26 cellular contexts compared by ENCODE assay signal in the genomic region with DNA sequence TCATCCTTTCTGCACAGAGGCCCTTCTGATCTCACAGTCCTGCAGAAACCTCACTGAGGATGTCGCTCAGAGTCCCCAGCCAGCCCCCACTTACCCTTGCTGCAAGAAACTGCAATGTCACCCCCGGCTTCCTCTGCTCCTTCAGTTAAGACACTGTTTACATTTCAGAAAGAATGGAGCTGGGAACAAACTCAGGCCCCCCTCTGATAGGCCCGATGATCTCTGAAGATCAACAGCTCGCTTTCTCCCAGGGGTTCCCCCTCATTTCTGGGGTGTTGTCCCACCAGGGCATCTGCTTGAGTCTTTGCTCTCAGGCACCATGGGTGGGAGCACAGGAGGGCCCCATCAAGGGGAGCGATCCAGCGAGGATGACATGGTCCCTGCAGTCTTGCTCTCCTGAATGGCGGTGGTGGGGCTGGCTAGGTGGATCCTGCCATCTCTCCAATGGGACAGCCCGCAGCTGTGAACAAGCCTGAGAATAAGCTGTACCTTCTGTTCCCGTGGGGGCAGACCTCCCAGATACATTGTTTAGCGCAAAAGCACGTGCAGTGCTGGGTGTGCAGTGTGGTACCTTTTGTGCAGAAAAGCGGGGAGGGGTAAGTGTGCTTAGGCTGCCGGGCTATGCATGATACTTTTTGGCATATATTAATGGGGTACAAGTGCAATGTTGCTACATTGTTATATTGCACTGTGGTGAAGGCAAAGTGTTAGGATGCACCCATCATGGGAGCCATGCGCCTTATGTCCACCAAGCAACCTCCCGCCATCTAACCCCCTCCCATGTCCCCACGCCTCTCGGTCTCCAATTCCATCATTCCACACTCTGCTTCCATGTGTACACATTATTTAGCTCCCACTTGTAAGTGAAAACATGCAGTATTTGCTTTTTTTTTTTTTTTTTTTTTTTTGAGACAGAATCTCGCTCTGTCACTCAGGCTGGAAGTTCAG. TPM values are rescaled to one million over a fixed set of nuclear protein-coding genes. Genes with fewer than 3 reads are reported as not detected.
DNase-seq lines count a peak whose midpoint lies in the region; ATAC-seq, FAIRE-seq and TF ChIP-seq lines count a peak whose summit lies in the region.
"Had no signal": no experiment of that assay in that cellular context is flagged by ENCODE, and none has a peak within 500 bp of the region (broad histone marks: within the 10 kb centered on the region; RNA-seq: fewer than 3 reads in every experiment).

No MANE protein-coding gene starts in this region.

- peak overlapping the region in 4 of 7 donors; percentile 30 to 75 (median 56) for H3K27ac Mint-ChIP-seq in CD14-positive monocyte
- H3K27ac Mint-ChIP-seq in astrocyte (ENCODE audit: unreplicated experiment) = no peak overlapping the region
- H3K27ac Mint-ChIP-seq in nephron = peak overlapping the region; percentile 55 to 70 (median 69)
- H3K27ac Mint-ChIP-seq: activated naive CD8-positive, alpha-beta T cell; activated T-helper 1 cell treated with anti-CD3 and anti-CD28 coated beads, Interleukin-12 subunit alpha, Interleukin-12 subunit beta, Interleukin-2, Interleukin-4 antibody, amounts not matched to agents 30 ng/mL and 10 ng/mL and 1 ng/mL, durations not matched to agents 14 hours and 24 hours and 36 hours; CD8-positive, alpha-beta T cell; T-cell had no signal

- peak; percentile 56 for ATAC-seq in IMR-90 (ENCODE audit: low read depth)
- no peak for ATAC-seq in GM21390 (IDR thresholded peaks at IDR 0.05; ENCODE audit: unreplicated experiment)
- ATAC-seq in HG03280 (IDR thresholded peaks at IDR 0.05; ENCODE audit: unreplicated experiment) = no peak
- ATAC-seq: CD8-positive, alpha-beta T cell; esophagus mucosa had no signal

- TF ChIP-seq POLR2A in IMR-90 (IDR thresholded peaks at IDR 0.05; ENCODE audit: low read depth, low read length) = no peak

- H3K36me3 ChIP-seq in IMR-90 (ENCODE audit: control insufficient read depth, insufficient read depth, low read length) (no peaks in the 10 kb centered on the region), astrocyte (ENCODE audit: insufficient read depth, low read length) (no peaks in the 10 kb centered on the region)
- H3K36me3 ChIP-seq: thoracic aorta had no signal

- peak overlapping the region; percentile 62 to 70; a peak in 3 of 4 replicates for H4K8ac ChIP-seq in IMR-90 (ENCODE audit: low read depth in 2 of 2, low read length in 2 of 2)

- peak overlapping the region; percentile 49 for H3K4ac ChIP-seq in IMR-90 (ENCODE audit: low read depth, low read length)

- H3K9me3 ChIP-seq in IMR-90 (ENCODE audit: control insufficient read depth, insufficient read depth, low read length) (peaks cover 7% of the 10 kb centered on the region), astrocyte (ENCODE audit: insufficient read depth, low read depth, low read length) (peaks cover 14% of the 10 kb centered on the region)

- POLR2A ChIA-PET in IMR-90 (lab: Charles Lee; ENCODE audit: unreplicated experiment) = no interaction called here

- dilution Hi-C loops in IMR-90 (cut with HindIII; ENCODE audit: low sequenced_read_pairs, unreplicated experiment) = no loop called here

- no peak overlapping the region for H2BK5ac ChIP-seq in IMR-90 (ENCODE audit: low read depth, low read length, poor library complexity, severe bottlenecking)

- no peaks in the 10 kb centered on the region for H3K79me2 ChIP-seq in astrocyte (ENCODE audit: insufficient read depth, low read length)

- H3K27ac ChIP-seq in IMR-90 (ENCODE audit: insufficient read depth, low read length) = peak overlapping the region; percentile 10; the same call in 1 of the 2 replicates
- no peak overlapping the region for H3K27ac ChIP-seq in astrocyte (ENCODE audit: low read depth, low read length)
- H3K27ac ChIP-seq: thoracic aorta had no signal

- peak overlapping the region; percentile 49; the same call in 1 of the 2 replicates for H3K23ac ChIP-seq in IMR-90 (ENCODE audit: low read depth, low read length)

- no peaks in the 10 kb centered on the region for H3K79me1 ChIP-seq in IMR-90 (ENCODE audit: low read depth in 1 of 2, low read length in 2 of 2)

- H4K5ac ChIP-seq in IMR-90 (ENCODE audit: low read depth, low read length) = peak overlapping the region; percentile 94

- H3K27me3 Mint-ChIP-seq in CD14-positive monocyte (ENCODE audit: low read depth in 3 of 3) (peaks cover 0 to 4% (median 1%) of the 10 kb centered on the region in 3 donors), astrocyte (ENCODE audit: low read depth, unreplicated experiment) (peaks cover 13% of the 10 kb centered on the region), nephron (ENCODE audit: low read depth) (peaks cover 7% of the 10 kb centered on the region)
- H3K27me3 Mint-ChIP-seq: activated naive CD8-positive, alpha-beta T cell; T-cell had no signal

- WGBS in IMR-90 (ENCODE audit: extremely low coverage in 2 of 2, insufficient read length in 1 of 2), 2 experiments = 48% methylated on average over 6 of the region's 18 CpGs; no CpG with 5 or more reads in 1 of the 2 experiments

- TF ChIP-seq CTCF in CD14-positive monocyte (IDR thresholded peaks at IDR 0.05) (no peak), IMR-90 (conservative IDR thresholded peaks at IDR 0.05; ENCODE audit: low read depth, low read length) (no peak), astrocyte (IDR thresholded peaks at IDR 0.05; ENCODE audit: insufficient read depth, low read depth, low read length) (no peak), nephron (IDR thresholded peaks at IDR 0.05; ENCODE audit: unreplicated experiment in 3 of 3) (no peak)

- H3K9ac ChIP-seq in IMR-90 (ENCODE audit: low read depth, low read length) (peak overlapping the region; percentile 15), astrocyte (ENCODE audit: low read length) (no peak overlapping the region)

- H3K4me1 ChIP-seq in IMR-90 (ENCODE audit: control insufficient read depth, insufficient read depth, low read length) (peaks cover 10% of the 10 kb centered on the region; the same call in 1 of the 2 replicates), astrocyte (ENCODE audit: insufficient read depth, low read length) (peaks cover 4% of the 10 kb centered on the region)

- FAIRE-seq in astrocyte (lab: Jason Lieb, UNC) = no peak
- FAIRE-seq: frontal cortex, TTC549 had no signal

- peaks cover 26% of the 10 kb centered on the region for H3K4me1 Mint-ChIP-seq in CD14-positive monocyte
- peaks cover 8% of the 10 kb centered on the region for H3K4me1 Mint-ChIP-seq in astrocyte (ENCODE audit: low read depth, unreplicated experiment)
- H3K4me1 Mint-ChIP-seq in nephron = peaks cover 13% of the 10 kb centered on the region
- H3K4me1 Mint-ChIP-seq: T-cell had no signal

- peak overlapping the region; percentile 37; the same call in 1 of the 2 replicates for H2AK5ac ChIP-seq in IMR-90 (ENCODE audit: low read depth, low read length)

- in situ Hi-C loops in IMR-90 (cut with MboI; ENCODE audit: low sequenced_read_pairs) = no loop called here

- H2BK20ac ChIP-seq in IMR-90 (ENCODE audit: low read depth, low read length) = peak overlapping the region; percentile 54

- peak overlapping the region; percentile 45 for H2AK9ac ChIP-seq in IMR-90 (replicated peaks; ENCODE audit: low read depth, low read length, poor library complexity)

- intact Hi-C loops in CD14-positive monocyte (cut with micrococcal nuclease) = loop anchor here in 1 of 2 donors (5.0 kb wide), 1 partner anchor 33 kb away; no protein-coding TSS in a partner anchor
- intact Hi-C loops in IMR-90 (cut with micrococcal nuclease) = no loop called here

- peak overlapping the region; percentile 35; the same call in 1 of the 3 replicates for H2BK15ac ChIP-seq in IMR-90 (ENCODE audit: low read depth, low read length)

- no TSS peak for BruUV-seq in IMR-90 (replicated peaks; lab: Mats Ljungman, UMichigan)

- TF ChIP-seq RAD21 in IMR-90 (IDR thresholded peaks at IDR 0.05; ENCODE audit: low read length) = no peak

- H4K91ac ChIP-seq in IMR-90 (ENCODE audit: insufficient read depth, low read depth, low read length) = peak overlapping the region; percentile 67

- no peak overlapping the region for H3K4me2 ChIP-seq in IMR-90 (ENCODE audit: low read depth, low read length)
- no peak overlapping the region for H3K4me2 ChIP-seq in astrocyte (ENCODE audit: low read length)

- H3K56ac ChIP-seq in IMR-90 (ENCODE audit: extremely low read depth, insufficient read depth, low read length) = no peak overlapping the region

- peak overlapping the region; percentile 68 for H3K18ac ChIP-seq in IMR-90 (ENCODE audit: low read depth, low read length)

- H4K20me1 ChIP-seq in IMR-90 (ENCODE audit: insufficient read depth, low read length) (no peaks in the 10 kb centered on the region), astrocyte (ENCODE audit: insufficient read depth, low read length) (no peaks in the 10 kb centered on the region)

- H2BK120ac ChIP-seq in IMR-90 (ENCODE audit: low read depth, low read length) = peak overlapping the region; percentile 67

- H3K9me3 Mint-ChIP-seq in CD14-positive monocyte (peaks cover 0 to 6% (median 4%) of the 10 kb centered on the region in 7 donors), astrocyte (ENCODE audit: unreplicated experiment) (peaks cover 13% of the 10 kb centered on the region), nephron (peaks cover 2% of the 10 kb centered on the region)
- H3K9me3 Mint-ChIP-seq: CD8-positive, alpha-beta T cell; T-cell had no signal

- H3K36me3 Mint-ChIP-seq in CD14-positive monocyte (no peaks in the 10 kb centered on the region), astrocyte (ENCODE audit: low read depth, unreplicated experiment) (peaks cover 4% of the 10 kb centered on the region), nephron (ENCODE audit: low read depth) (no peaks in the 10 kb centered on the region)
- H3K36me3 Mint-ChIP-seq: activated naive CD8-positive, alpha-beta T cell; CD8-positive, alpha-beta T cell; T-cell had no signal

- no peak overlapping the region for H3K4me3 ChIP-seq in IMR-90 (ENCODE audit: insufficient read depth, low read depth, low read length)
- no peak overlapping the region for H3K4me3 ChIP-seq in astrocyte (ENCODE audit: insufficient read depth, low read depth, low read length)
- H3K4me3 ChIP-seq: thoracic aorta had no signal

- peaks cover 3% of the 10 kb centered on the region; the same call in 1 of the 2 replicates for H3K9me1 ChIP-seq in IMR-90 (ENCODE audit: insufficient read depth, low read length)

- DNase-seq in CD14-positive monocyte (ENCODE audit: low spot score) (no peak), IMR-90 (no peak), astrocyte (ENCODE audit: low read depth) (no peak), DMS 273 treated with DMSO at 0.1 percent for 48 hours (lab: John Stamatoyannopoulos, UW) (no peak), midbrain (lab: John Stamatoyannopoulos, UW) (no peak)
- DNase-seq: CD8-positive, alpha-beta T cell; effector CD4-positive, alpha-beta T cell; GF-D8; GOT3; NCI-H1105 treated with DMSO at 0.1 percent for 48 hours; NCI-H2081; NCI-H510A treated with DMSO at 0.1 percent for 48 hours; occipital lobe; SHP77 treated with DMSO at 0.1 percent for 48 hours; stimulated activated CD4-positive, alpha-beta T cell treated with anti-CD3 and anti-CD28 coated beads, Interleukin-2, amount 100 ng/mL, for 48 hours; stimulated activated naive CD4-positive, alpha-beta T cell; T-cell had no signal

- CTCF ChIA-PET in IMR-90 (lab: Yijun Ruan, JAX) = interaction anchor here (0.7 kb wide), 1 partner anchor 163 kb away, joined by 6 read pairs; no protein-coding TSS in a partner anchor

- H3K4me3 Mint-ChIP-seq in CD14-positive monocyte = no peak overlapping the region
- H3K4me3 Mint-ChIP-seq in astrocyte (ENCODE audit: unreplicated experiment) = no peak overlapping the region
- no peak overlapping the region for H3K4me3 Mint-ChIP-seq in nephron
- H3K4me3 Mint-ChIP-seq: activated naive CD8-positive, alpha-beta T cell; activated T-helper 1 cell treated with anti-CD3 and anti-CD28 coated beads, Interleukin-12 subunit alpha, Interleukin-12 subunit beta, Interleukin-2, Interleukin-4 antibody, amounts not matched to agents 30 ng/mL and 10 ng/mL and 1 ng/mL, durations not matched to agents 14 hours and 24 hours and 36 hours; CD8-positive, alpha-beta T cell; T-cell had no signal

- H2AFZ ChIP-seq in IMR-90 (replicated peaks; ENCODE audit: low read length, poor library complexity) (peak overlapping the region; percentile 83), astrocyte (ENCODE audit: low read depth, low read length) (peak overlapping the region; percentile 52)

- peak overlapping the region; percentile 23 for H3K14ac ChIP-seq in IMR-90 (replicated peaks; ENCODE audit: low read depth, low read length)

- H3K27me3 ChIP-seq in IMR-90 (ENCODE audit: control insufficient read depth, insufficient read depth, low read length) (no peaks in the 10 kb centered on the region), astrocyte (ENCODE audit: insufficient read depth, low read length) (no peaks in the 10 kb centered on the region)

RNA-seq across cellular contexts. Expression of a gene that starts 6.7 kb away (rescaled TPM):
- polyA plus RNA-seq in CD14-positive monocyte (1 to 10 TPM; 4.7 to 5.5 TPM), IMR-90 (2012; rRNA removed) (40.8 and 50.2 TPM in 2 replicates)
- total RNA-seq in IMR-90 (2012; rRNA removed) (12.9 and 15.3 TPM in 2 replicates), astrocyte (425 and 489 TPM in 2 replicates)
- 55.0 and 56.1 TPM in 2 replicates for polyA plus RNA-seq in IMR-90 (2012; cell fraction: cytosol; rRNA removed)
- polyA plus RNA-seq in IMR-90 (2012; cell fraction: nucleus; rRNA removed; ENCODE audit: low replicate concordance) = 151 and 276 TPM in 2 replicates

Comparison
In these comparisons a context has a peak if more than half of its experiments do, and no peak if none do; other contexts are left out.
1. RNA of a gene that starts 6.7 kb away (total RNA-seq): 425 to 489 TPM in astrocyte; 12.9 to 15.3 TPM in IMR-90; every median in the first group is over 10 times any median in the second.